In the genomic region with DNA sequence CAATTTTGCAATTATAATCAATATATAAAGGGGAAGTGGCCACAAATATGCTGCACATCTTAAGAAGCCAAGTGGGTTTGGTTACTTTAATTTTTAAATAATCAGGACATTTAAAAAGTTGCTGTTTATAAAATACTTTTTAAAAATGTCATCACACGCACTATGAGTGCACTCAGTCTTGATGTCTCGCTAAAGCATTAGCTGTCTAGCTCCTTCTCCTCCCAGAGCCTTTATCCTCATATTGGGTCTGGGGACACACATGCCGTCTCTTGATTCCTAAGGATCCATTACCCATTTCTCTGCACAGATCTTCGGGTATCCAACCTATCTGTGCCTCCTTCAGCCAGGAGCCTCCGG, we compare ENCODE assay signal across 8 cellular contexts. TPM values are rescaled to one million over a fixed set of nuclear protein-coding genes. Genes with fewer than 3 reads are reported as not detected.
A peak's percentile ranks its signal among the peaks of the same experiment; 100 is the strongest.
DNase-seq lines count a peak whose midpoint lies in the region; ATAC-seq and TF ChIP-seq lines count a peak whose summit lies in the region.
"Had no signal": no experiment of that assay in that cellular context is flagged by ENCODE, and none has a peak within 500 bp of the region (broad histone marks: within the 10 kb centered on the region; RNA-seq: fewer than 3 reads in every experiment).

No MANE protein-coding gene starts in this region.

- no peak overlapping the region for H3K27ac ChIP-seq in colonic mucosa
- peak overlapping the region in 1 of 2 donors; percentile 76 for H3K27ac ChIP-seq in lung (ENCODE audit: low read depth in 1 of 2, low read length in 1 of 2)
- H3K27ac ChIP-seq in tibial nerve: peak overlapping the region in 1 of 4 donors; percentile 83

- TF ChIP-seq CTCF in colonic mucosa (IDR thresholded peaks at IDR 0.05) (no peak), lung (IDR thresholded peaks at IDR 0.05; ENCODE audit: control extremely low read depth, extremely low read depth) (no peak), tibial nerve (IDR thresholded peaks at IDR 0.05) (no peak), GM20000 (IDR thresholded peaks at IDR 0.05; ENCODE audit: extremely low read depth, missing control alignments) (no peak)

- H3K4me1 ChIP-seq in NT2/D1 (ENCODE audit: insufficient read depth, insufficient read length) (no peaks in the 10 kb centered on the region), colonic mucosa (no peaks in the 10 kb centered on the region), lung (ENCODE audit: control insufficient read depth in 2 of 2, insufficient read depth in 2 of 2, low read length in 2 of 2) (no peaks in the 10 kb centered on the region), tibial nerve (peaks cover 0 to 17% (median 0%) of the 10 kb centered on the region in 4 donors)

- DNase-seq in NT2/D1 (ENCODE audit: low read depth, low spot score): no peak
- DNase-seq in colonic mucosa: no peak
- no peak for DNase-seq in lung (ENCODE audit: low spot score)
- no peak for DNase-seq in tibial nerve (ENCODE audit: low spot score in 2 of 2)
- no peak for DNase-seq in DMS153 (lab: John Stamatoyannopoulos, UW)
- DNase-seq in HEK293T (ENCODE audit: extremely low spot score): no peak
- DNase-seq in GM20000 (ENCODE audit: low spot score): no peak
- DNase-seq: activated T-cell treated with anti-CD3 and anti-CD28 coated beads, Interleukin-2, amount 50 U/mL, for 4 hours had no signal

- no peak for TF ChIP-seq EP300 in tibial nerve (IDR thresholded peaks at IDR 0.05)

- CTCF ChIA-PET in HEK293T (lab: Yijun Ruan, JAX): interaction anchor here (0.6 to 1.1 kb wide), 3 partner anchors 37 to 679 kb away, joined by 3 read pairs; no protein-coding TSS in a partner anchor

- no peak for ATAC-seq in lung (ENCODE audit: insufficient read depth, low FRiP score)

- POLR2A ChIA-PET in HEK293T (lab: Yijun Ruan, JAX): interaction anchor here (0.9 to 1.4 kb wide), 3 partner anchors 81 to 207 kb away, joined by 3 to 4 read pairs (median 3); partner anchors contain the start of gene FAM8A1

- H3K27me3 ChIP-seq in NT2/D1 (ENCODE audit: insufficient read depth, insufficient read length) (no peaks in the 10 kb centered on the region), colonic mucosa (no peaks in the 10 kb centered on the region), lung (ENCODE audit: control insufficient read depth, insufficient read depth) (no peaks in the 10 kb centered on the region), tibial nerve (peaks cover 0 to 4% of the 10 kb centered on the region in 2 donors)

- H3K4me3 ChIP-seq in NT2/D1 (ENCODE audit: insufficient read length, low read depth) (peak overlapping the region; percentile 52), colonic mucosa (peak overlapping the region; percentile 37), lung (peak overlapping the region; percentile 25), tibial nerve (peak overlapping the region; percentile 49 to 84 (median 64))

- 24 to 37% methylated on average over 5 of the region's 5 CpGs for WGBS in lung, 2 donors
- WGBS in tibial nerve, 2 donors: 9 to 15% methylated on average over 5 of the region's 5 CpGs

- TF ChIP-seq POLR2A in tibial nerve (IDR thresholded peaks at IDR 0.05): no peak

- H3K9me3 ChIP-seq in NT2/D1 (ENCODE audit: insufficient read depth, low read length): peaks cover 18% of the 10 kb centered on the region
- no peaks in the 10 kb centered on the region for H3K9me3 ChIP-seq in colonic mucosa
- no peaks in the 10 kb centered on the region for H3K9me3 ChIP-seq in lung (ENCODE audit: control insufficient read depth in 2 of 2, insufficient read depth in 1 of 2, low read length in 1 of 2)
- H3K9me3 ChIP-seq in tibial nerve: no peaks in the 10 kb centered on the region

- H3K36me3 ChIP-seq in NT2/D1 (ENCODE audit: insufficient read depth, insufficient read length, low read length) (peaks cover 12% of the 10 kb centered on the region), colonic mucosa (no peaks in the 10 kb centered on the region), lung (ENCODE audit: control insufficient read depth in 2 of 2, insufficient read depth in 2 of 2, low read length in 2 of 2) (no peaks in the 10 kb centered on the region), tibial nerve (no peaks in the 10 kb centered on the region)

- H3K9ac ChIP-seq in NT2/D1 (ENCODE audit: insufficient read length, low read depth) (peak overlapping the region; percentile 73), colonic mucosa (ENCODE audit: low read depth in 2 of 2, low read length in 2 of 2) (peak overlapping the region; percentile 61 to 69)

- intact Hi-C loops in colonic mucosa (cut with DNase I): no loop called here

TF ChIP-seq in HEK293T, 16 proteins besides CTCF, POLR2A, EP300 and RAD21:
- TF ChIP-seq FOXK2 (IDR thresholded peaks at IDR 0.05) (no peak), SP1 (IDR thresholded peaks at IDR 0.05) (no peak), ARNT (IDR thresholded peaks at IDR 0.05) (no peak), SUZ12 (IDR thresholded peaks at IDR 0.05) (no peak), BHLHE40 (IDR thresholded peaks at IDR 0.05; ENCODE audit: borderline replicate concordance) (no peak), CTBP1 (IDR thresholded peaks at IDR 0.05; ENCODE audit: borderline replicate concordance) (no peak), TARDBP (IDR thresholded peaks at IDR 0.05) (no peak)

RNA-seq across cellular contexts. Expression of gene CAP2, which starts 0.4 kb away (rescaled TPM):
- 10 to 100 TPM in 1 of 2 donors, 1 to 10 TPM in 1; 2.7 to 10.4 TPM for total RNA-seq in colonic mucosa
- total RNA-seq in lung: 1 to 10 TPM; 3.3 to 5.7 TPM
- 1 to 10 TPM; 2.0 to 3.6 TPM for polyA plus RNA-seq in lung
- total RNA-seq in tibial nerve: 10 to 100 TPM in 1 of 4 donors, 1 to 10 TPM in 3; 4.2 to 11.8 (median 4.8) TPM
- total RNA-seq: activated T-cell treated with anti-CD3 and anti-CD28 coated beads, Interleukin-2, amount 50 U/mL, for 4 hours had no signal
